Comparison of ENCODE assay signal across 8 cellular contexts in the genomic region with DNA sequence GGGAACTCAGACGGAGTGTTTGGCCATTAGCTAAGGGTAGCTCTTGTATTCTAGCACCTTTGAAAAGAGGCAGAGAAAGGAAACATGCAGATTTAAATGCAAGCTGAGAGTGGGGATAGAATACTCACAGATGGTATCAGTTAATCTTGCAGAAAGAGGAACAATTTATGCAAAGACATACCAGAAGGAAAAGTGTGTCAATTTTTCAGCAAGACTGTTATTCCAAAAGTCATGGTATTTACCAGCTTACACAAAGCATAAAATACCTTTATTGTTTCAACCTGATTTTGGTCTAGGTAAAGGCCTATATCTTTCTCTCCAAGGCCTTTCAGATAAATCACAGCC. TPM values are rescaled to one million over a fixed set of nuclear protein-coding genes. Genes with fewer than 3 reads are reported as not detected.
A peak's percentile ranks its signal among the peaks of the same experiment; 100 is the strongest.
DNase-seq lines count a peak whose midpoint lies in the region; TF ChIP-seq lines count a peak whose summit lies in the region.

No MANE protein-coding gene starts in this region.

- H3K4me1 ChIP-seq in duodenal mucosa (ENCODE audit: control insufficient read depth in 1 of 2, insufficient read depth in 2 of 2, low read length in 2 of 2) (peaks cover 0 to 5% of the 10 kb centered on the region in 2 donors), neuron (ENCODE audit: insufficient read depth, low read length) (peaks cover 32% of the 10 kb centered on the region)

- H3K27ac ChIP-seq in C4-2B: peak overlapping the region; percentile 68
- peak overlapping the region; percentile 59 for H3K27ac ChIP-seq in duodenal mucosa (ENCODE audit: low read depth, low read length)

- no peak for TF ChIP-seq CTCF in C4-2B (conservative IDR thresholded peaks at IDR 0.05)
- no peak for TF ChIP-seq CTCF in LNCaP clone FGC (IDR thresholded peaks at IDR 0.05; ENCODE audit: control insufficient read depth, extremely low read depth, insufficient read depth)

- H3K4me3 ChIP-seq in LNCaP clone FGC (ENCODE audit: low read depth, low read length): peak overlapping the region; percentile 70
- peak overlapping the region; percentile 81 to 87 for H3K4me3 ChIP-seq in duodenal mucosa (ENCODE audit: low read depth in 1 of 2, low read length in 2 of 2)
- peak overlapping the region; percentile 70 for H3K4me3 ChIP-seq in neuron (ENCODE audit: low read length)

- H3K36me3 ChIP-seq in duodenal mucosa (ENCODE audit: control insufficient read depth in 1 of 2, insufficient read depth in 2 of 2, low read length in 2 of 2): no peaks in the 10 kb centered on the region
- H3K36me3 ChIP-seq in neuron (ENCODE audit: insufficient read depth, low read length): no peaks in the 10 kb centered on the region

- H3K27me3 ChIP-seq in duodenal mucosa (ENCODE audit: control insufficient read depth in 1 of 2, insufficient read depth in 2 of 2, low read length in 2 of 2) (no peaks in the 10 kb centered on the region), neuron (ENCODE audit: insufficient read depth, low read length) (no peaks in the 10 kb centered on the region)

- H2AFZ ChIP-seq in neuron (ENCODE audit: low read depth, low read length): peak overlapping the region; percentile 89

- H3K9ac ChIP-seq in duodenal mucosa (ENCODE audit: low read depth in 1 of 2, low read length in 2 of 2): peak overlapping the region in 1 of 2 donors; percentile 60

- H3K9me3 ChIP-seq in duodenal mucosa (ENCODE audit: control insufficient read depth in 1 of 2, low read length in 2 of 2) (no peaks in the 10 kb centered on the region), neuron (ENCODE audit: low read length) (no peaks in the 10 kb centered on the region)

- no peak for DNase-seq in LNCaP clone FGC (ENCODE audit: low read depth)
- no peak for DNase-seq in HT-29 (ENCODE audit: low spot score)
- no peak for DNase-seq in COLO668 (lab: John Stamatoyannopoulos, UW; ENCODE audit: unreplicated experiment)
- DNase-seq in NCI-H1694 (lab: John Stamatoyannopoulos, UW): no peak
- no peak for DNase-seq in NCI-H1436 (lab: John Stamatoyannopoulos, UW)

RNA-seq across cellular contexts. Expression of gene SLC2A12, which starts 0.3 kb away (rescaled TPM):
- 1.9 and 2.5 TPM in 2 replicates for total RNA-seq in HT-29 (2014; rRNA removed; shearing (Covaris generic))
